25 cellular contexts compared by ENCODE assay signal in genomic region chr20:34102342-34102741, GRCh38. TPM values are rescaled to one million over a fixed set of nuclear protein-coding genes. Genes with fewer than 3 reads are reported as not detected.
DNase-seq lines count a peak whose midpoint lies in the region; ATAC-seq and TF ChIP-seq lines count a peak whose summit lies in the region.
"Had no signal": no experiment of that assay in that cellular context is flagged by ENCODE, and none has a peak within 500 bp of the region (broad histone marks: within the 10 kb centered on the region; RNA-seq: fewer than 3 reads in every experiment).

No MANE protein-coding gene starts in this region.

- peaks cover 41% of the 10 kb centered on the region for H3K4me1 Mint-ChIP-seq in activated CD4-positive, alpha-beta T cell treated with anti-CD3 and anti-CD28 coated beads, Interleukin-2, amount 10 ng/mL, durations not matched to agents 24 days and 14 days
- H3K4me1 Mint-ChIP-seq in CD4-positive, alpha-beta T cell (ENCODE audit: low read depth), result peaks cover 44% of the 10 kb centered on the region
- peaks cover 53% of the 10 kb centered on the region for H3K4me1 Mint-ChIP-seq in activated CD8-positive, alpha-beta T cell treated with anti-CD3 and anti-CD28 coated beads for 36 hours (ENCODE audit: low read depth)
- peaks cover 22% of the 10 kb centered on the region for H3K4me1 Mint-ChIP-seq in memory B cell

- no peak for TF ChIP-seq CTCF in CD4-positive, alpha-beta T cell (IDR thresholded peaks at IDR 0.05)
- no peak for TF ChIP-seq CTCF in activated CD8-positive, alpha-beta T cell treated with anti-CD3 and anti-CD28 coated beads for 36 hours (IDR thresholded peaks at IDR 0.05)

- intact Hi-C loops in activated CD4-positive, alpha-beta T cell treated with anti-CD3 and anti-CD28 coated beads, Interleukin-2, amount 10 ng/mL, durations not matched to agents 24 days and 14 days (cut with micrococcal nuclease), result no loop called here
- intact Hi-C loops in CD4-positive, alpha-beta T cell (cut with DNase I, micrococcal nuclease), result no loop called here
- intact Hi-C loops in activated CD8-positive, alpha-beta T cell treated with anti-CD3 and anti-CD28 coated beads for 36 hours (cut with micrococcal nuclease), result no loop called here

- no peaks in the 10 kb centered on the region for H3K9me3 ChIP-seq in CD4-positive, alpha-beta T cell (ENCODE audit: control insufficient read depth, low read length)
- H3K9me3 ChIP-seq: transverse colon had no signal

- DNase-seq in activated CD4-positive, alpha-beta T cell treated with anti-CD3 and anti-CD28 coated beads, Interleukin-2, amount 10 ng/mL, durations not matched to agents 24 days and 14 days, result no peak
- no peak for DNase-seq in activated CD4-positive, alpha-beta T cell treated with anti-CD3 and anti-CD28 coated beads for 1 hour
- DNase-seq in CD4-positive, alpha-beta T cell, result no peak
- no peak for DNase-seq in activated CD8-positive, alpha-beta T cell treated with anti-CD3 and anti-CD28 coated beads for 36 hours
- no peak for DNase-seq in memory B cell (ENCODE audit: low spot score in 2 of 2)
- DNase-seq in NCI-H1694 (lab: John Stamatoyannopoulos, UW), result no peak
- DNase-seq in NCI-H2029 (lab: John Stamatoyannopoulos, UW), result no peak
- no peak for DNase-seq in epidermal melanocyte (ENCODE audit: insufficient read length, low spot score)
- DNase-seq: activated gamma-delta T cell treated with Interleukin-2 at 50 U/mL for 16 hours; AML-193; effector CD4-positive, alpha-beta T cell; foreskin melanocyte; NCI-H146; NCI-H2171 treated with DMSO at 0.1 percent for 48 hours; NCI-H526; RPMI8226; small intestine; stimulated activated CD4-positive, alpha-beta T cell treated with anti-CD3 and anti-CD28 coated beads, Interleukin-4, amount 100 ng/mL, for 1 hour; stimulated activated naive CD4-positive, alpha-beta T cell treated with Interleukin-2 at 50 U/mL for 16 hours; T1000; transverse colon had no signal

- POLR2A ChIA-PET in CD4-positive, alpha-beta T cell (lab: Charles Lee), result interaction anchor here (1.5 to 4.2 kb wide), 2 partner anchors 9 to 10 kb away, joined by 3 to 23 read pairs; partner anchors contain the start of gene EIF2S2
- POLR2A ChIA-PET in activated CD8-positive, alpha-beta T cell treated with anti-CD3 and anti-CD28 coated beads for 36 hours (lab: Charles Lee), result interaction anchor here (1.0 to 4.3 kb wide), 3 partner anchors 9 to 11 kb away, joined by 3 to 22 read pairs (median 6); partner anchors contain the start of gene EIF2S2

- H3K4me3 Mint-ChIP-seq in activated CD4-positive, alpha-beta T cell treated with anti-CD3 and anti-CD28 coated beads, Interleukin-2, amount 10 ng/mL, durations not matched to agents 24 days and 14 days, result no peak overlapping the region
- H3K4me3 Mint-ChIP-seq in CD4-positive, alpha-beta T cell, result no peak overlapping the region
- no peak overlapping the region for H3K4me3 Mint-ChIP-seq in activated CD8-positive, alpha-beta T cell treated with anti-CD3 and anti-CD28 coated beads for 36 hours
- no peak overlapping the region for H3K4me3 Mint-ChIP-seq in memory B cell
- H3K4me3 Mint-ChIP-seq: WTC11 had no signal

- H3K27ac ChIP-seq in CD4-positive, alpha-beta T cell (ENCODE audit: low read depth, low read length), result no peak overlapping the region
- H3K27ac ChIP-seq: SK-N-MC, transverse colon had no signal

- no peaks in the 10 kb centered on the region for H3K27me3 ChIP-seq in CD4-positive, alpha-beta T cell (ENCODE audit: control insufficient read depth, insufficient read depth, low read length)
- H3K27me3 ChIP-seq: transverse colon had no signal

- no peaks in the 10 kb centered on the region for H3K9me3 Mint-ChIP-seq in activated CD4-positive, alpha-beta T cell treated with anti-CD3 and anti-CD28 coated beads, Interleukin-2, amount 10 ng/mL, durations not matched to agents 24 days and 14 days
- no peaks in the 10 kb centered on the region for H3K9me3 Mint-ChIP-seq in CD4-positive, alpha-beta T cell
- H3K9me3 Mint-ChIP-seq in activated CD8-positive, alpha-beta T cell treated with anti-CD3 and anti-CD28 coated beads for 36 hours, result no peaks in the 10 kb centered on the region
- H3K9me3 Mint-ChIP-seq in memory B cell, result no peaks in the 10 kb centered on the region
- H3K9me3 Mint-ChIP-seq: WTC11 had no signal

- peak overlapping the region; percentile 16 for H3K27ac Mint-ChIP-seq in activated CD4-positive, alpha-beta T cell treated with anti-CD3 and anti-CD28 coated beads, Interleukin-2, amount 10 ng/mL, durations not matched to agents 24 days and 14 days
- peak overlapping the region; percentile 71 for H3K27ac Mint-ChIP-seq in CD4-positive, alpha-beta T cell
- H3K27ac Mint-ChIP-seq in activated CD8-positive, alpha-beta T cell treated with anti-CD3 and anti-CD28 coated beads for 36 hours, result peak overlapping the region; percentile 48
- peak overlapping the region; percentile 14 for H3K27ac Mint-ChIP-seq in memory B cell
- H3K27ac Mint-ChIP-seq: WTC11 had no signal

- peaks cover 77% of the 10 kb centered on the region for H3K36me3 Mint-ChIP-seq in activated CD4-positive, alpha-beta T cell treated with anti-CD3 and anti-CD28 coated beads, Interleukin-2, amount 10 ng/mL, durations not matched to agents 24 days and 14 days (ENCODE audit: low read depth)
- H3K36me3 Mint-ChIP-seq in CD4-positive, alpha-beta T cell (ENCODE audit: low read depth), result peaks cover 85% of the 10 kb centered on the region
- H3K36me3 Mint-ChIP-seq in activated CD8-positive, alpha-beta T cell treated with anti-CD3 and anti-CD28 coated beads for 36 hours (ENCODE audit: low read depth), result peaks cover 73% of the 10 kb centered on the region
- H3K36me3 Mint-ChIP-seq in memory B cell, result peaks cover 33% of the 10 kb centered on the region

- no peaks in the 10 kb centered on the region for H3K27me3 Mint-ChIP-seq in activated CD4-positive, alpha-beta T cell treated with anti-CD3 and anti-CD28 coated beads, Interleukin-2, amount 10 ng/mL, durations not matched to agents 24 days and 14 days
- no peaks in the 10 kb centered on the region for H3K27me3 Mint-ChIP-seq in CD4-positive, alpha-beta T cell
- H3K27me3 Mint-ChIP-seq in activated CD8-positive, alpha-beta T cell treated with anti-CD3 and anti-CD28 coated beads for 36 hours, result no peaks in the 10 kb centered on the region
- H3K27me3 Mint-ChIP-seq in memory B cell, result no peaks in the 10 kb centered on the region

- ATAC-seq in CD4-positive, alpha-beta T cell (ENCODE audit: poor library complexity), result no peak
- ATAC-seq in activated CD8-positive, alpha-beta T cell treated with anti-CD3 and anti-CD28 coated beads for 36 hours, result no peak
- no peak for ATAC-seq in memory B cell (ENCODE audit: low read depth)
- ATAC-seq: esophagus mucosa, K562, WTC11 had no signal

- CTCF ChIA-PET in CD4-positive, alpha-beta T cell (lab: Charles Lee), result no interaction called here
- CTCF ChIA-PET in activated CD8-positive, alpha-beta T cell treated with anti-CD3 and anti-CD28 coated beads for 36 hours (lab: Charles Lee), result interaction anchor here (1.6 to 3.0 kb wide), 2 partner anchors 19 to 187 kb away, joined by 4 to 7 read pairs; no protein-coding TSS in a partner anchor

RNA-seq across cellular contexts. Expression of gene EIF2S2, which starts 9.7 kb away (rescaled TPM):
- 106 and 107 TPM in 2 replicates for total RNA-seq in activated CD4-positive, alpha-beta T cell treated with anti-CD3 and anti-CD28 coated beads, Interleukin-2, amount 10 ng/mL, durations not matched to agents 24 days and 14 days
- 10 to 100 TPM; 21.8 to 23.2 TPM for total RNA-seq in CD4-positive, alpha-beta T cell
- total RNA-seq in activated CD8-positive, alpha-beta T cell treated with anti-CD3 and anti-CD28 coated beads for 36 hours, result 100 to 1,000 TPM; 161 to 164 TPM

Comparison
In these comparisons a context has a peak if more than half of its experiments do, and no peak if none do; other contexts are left out.
1. H3K27ac Mint-ChIP-seq: peak in every context shown above with its lines; median percentile 71 in CD4-positive, alpha-beta T cell; 48 in activated CD8-positive, alpha-beta T cell treated with anti-CD3 and anti-CD28 coated beads for 36 hours; 16 in activated CD4-positive, alpha-beta T cell treated with anti-CD3 and anti-CD28 coated beads, Interleukin-2, amount 10 ng/mL, durations not matched to agents 24 days and 14 days; 14 in memory B cell.